8 cellular contexts compared by ENCODE assay signal in the genomic region with DNA sequence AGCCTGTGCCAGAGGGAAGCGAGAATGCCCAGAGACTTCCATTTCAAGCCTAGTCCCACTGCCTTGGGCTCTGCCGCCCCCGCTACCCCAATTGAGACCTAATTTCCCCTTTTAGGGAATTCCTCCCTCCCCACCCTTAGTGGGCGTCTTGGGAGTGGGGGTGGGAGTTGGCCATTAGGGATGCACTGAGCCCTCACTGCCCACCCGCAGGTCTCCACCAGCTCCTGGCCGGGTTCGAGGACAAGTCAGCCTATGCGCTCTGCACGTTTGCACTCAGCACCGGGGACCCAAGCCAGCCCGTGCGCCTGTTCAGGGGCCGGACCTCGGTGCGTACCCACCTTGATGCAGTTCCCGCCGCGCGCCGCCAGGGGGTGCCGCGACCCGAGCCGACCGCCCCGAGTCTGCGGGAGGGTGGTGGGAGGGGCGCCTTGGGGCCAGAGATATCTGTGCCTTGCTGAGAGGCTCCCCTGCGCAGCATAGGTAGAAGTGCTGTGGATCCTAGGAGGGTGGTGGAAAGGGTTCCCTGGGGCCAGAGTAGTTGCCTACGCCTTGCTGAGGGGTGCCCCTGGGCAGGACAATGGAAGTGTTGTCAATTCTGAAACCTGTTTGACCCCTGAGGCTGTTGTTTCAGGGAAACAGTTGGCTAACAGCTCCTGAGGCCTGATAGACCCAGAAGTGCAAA. TPM values are rescaled to one million over a fixed set of nuclear protein-coding genes. Genes with fewer than 3 reads are reported as not detected.
DNase-seq lines count a peak whose midpoint lies in the region; ATAC-seq and TF ChIP-seq lines count a peak whose summit lies in the region.

No MANE protein-coding gene starts in this region.

- no peaks in the 10 kb centered on the region for H3K27me3 ChIP-seq in CD4-positive, alpha-beta T cell (ENCODE audit: control insufficient read depth, insufficient read depth, low read length)
- H3K27me3 ChIP-seq in neuronal stem cell (ENCODE audit: control insufficient read depth in 3 of 3, insufficient read depth in 3 of 3, low read depth in 1 of 3, low read length in 3 of 3) (no peaks in the 10 kb centered on the region), tibial artery (no peaks in the 10 kb centered on the region)

- no peak overlapping the region for H2AFZ ChIP-seq in neuronal stem cell (ENCODE audit: low read length)

- H3K27ac ChIP-seq in CD4-positive, alpha-beta T cell (ENCODE audit: low read depth, low read length) = no peak overlapping the region
- H3K27ac ChIP-seq in neuronal stem cell (replicated peaks; ENCODE audit: low read length) = no peak overlapping the region
- no peak overlapping the region for H3K27ac ChIP-seq in tibial artery

- no peak overlapping the region for H2BK12ac ChIP-seq in neuronal stem cell (ENCODE audit: low read length)

- TF ChIP-seq CTCF in CD4-positive, alpha-beta T cell (IDR thresholded peaks at IDR 0.05) = peak; percentile 97
- TF ChIP-seq CTCF in epithelial cell of proximal tubule (conservative IDR thresholded peaks at IDR 0.05; ENCODE audit: low read depth, low read length) (peak; percentile 82), tibial artery (IDR thresholded peaks at IDR 0.05) (peak; percentile 55 to 82)

- CTCF ChIA-PET in CD4-positive, alpha-beta T cell (lab: Charles Lee) = interaction anchor here (0.6 to 1.3 kb wide), 6 partner anchors 9 to 1780 kb away, joined by 3 to 4 read pairs (median 4); a partner anchor contains a TSS
- CTCF ChIA-PET in activated CD8-positive, alpha-beta memory T cell treated with anti-CD3 and anti-CD28 coated beads, Interleukin-2, amount 10 ng/mL, durations not matched to agents 7 days and 5 days (lab: Charles Lee) = interaction anchor here (0.7 to 2.1 kb wide), 16 partner anchors 8 to 165 kb away, joined by 3 to 21 read pairs (median 4); a partner anchor contains a TSS

- H3K79me1 ChIP-seq in neuronal stem cell (ENCODE audit: low read depth, low read length) = peaks cover 1% of the 10 kb centered on the region

- no peak overlapping the region for H2BK5ac ChIP-seq in neuronal stem cell (ENCODE audit: low read length)

- H3K9me3 ChIP-seq in CD4-positive, alpha-beta T cell (ENCODE audit: control insufficient read depth, low read length) = no peaks in the 10 kb centered on the region
- H3K9me3 ChIP-seq in neuronal stem cell (replicated peaks in 1 of 2; ENCODE audit: control insufficient read depth in 2 of 2, insufficient read depth in 1 of 2, low read depth in 1 of 2, low read length in 2 of 2) (no peaks in the 10 kb centered on the region), tibial artery (no peaks in the 10 kb centered on the region)

- no peak overlapping the region for H3K14ac ChIP-seq in neuronal stem cell (ENCODE audit: low read length)

- H4K8ac ChIP-seq in neuronal stem cell (ENCODE audit: low read depth, low read length) = no peak overlapping the region

- H2BK15ac ChIP-seq in neuronal stem cell (ENCODE audit: low read length) = no peak overlapping the region

- H3K4me1 ChIP-seq in neuronal stem cell (ENCODE audit: control insufficient read depth in 2 of 2, insufficient read depth in 1 of 2, low read depth in 1 of 2, low read length in 2 of 2) (peaks cover 2 to 3% of the 10 kb centered on the region in 2 donors), tibial artery (peaks cover 0 to 9% (median 5%) of the 10 kb centered on the region in 4 donors)

- no CpG with 5 or more reads among the region's 30 CpGs for WGBS in neuronal stem cell (ENCODE audit: extremely low coverage in 2 of 2, insufficient read length in 2 of 2, insufficient replicate concordance in 1 of 2), 2 donors

- H3K4me3 ChIP-seq in epithelial cell of proximal tubule (ENCODE audit: low read depth, low read length) (no peak overlapping the region), neuronal stem cell (ENCODE audit: low read length in 2 of 2) (no peak overlapping the region), tibial artery (no peak overlapping the region)

- no peak overlapping the region for H3K4ac ChIP-seq in neuronal stem cell (ENCODE audit: low read length)

- no peak overlapping the region for H3K4me3 Mint-ChIP-seq in CD4-positive, alpha-beta T cell
- H3K4me3 Mint-ChIP-seq in activated CD8-positive, alpha-beta memory T cell treated with anti-CD3 and anti-CD28 coated beads, Interleukin-2, amount 10 ng/mL, durations not matched to agents 7 days and 5 days = no peak overlapping the region

- no peak overlapping the region for H4K91ac ChIP-seq in neuronal stem cell (ENCODE audit: low read depth, low read length, poor library complexity)

- H2BK120ac ChIP-seq in neuronal stem cell (ENCODE audit: low read depth, low read length) = no peak overlapping the region

- H3K4me1 Mint-ChIP-seq in CD4-positive, alpha-beta T cell (ENCODE audit: low read depth) = peaks cover 11% of the 10 kb centered on the region
- peaks cover 11% of the 10 kb centered on the region for H3K4me1 Mint-ChIP-seq in activated CD8-positive, alpha-beta memory T cell treated with anti-CD3 and anti-CD28 coated beads, Interleukin-2, amount 10 ng/mL, durations not matched to agents 7 days and 5 days

- peak; percentile 69 for ATAC-seq in CD4-positive, alpha-beta T cell (ENCODE audit: poor library complexity)
- ATAC-seq in GM21390 (IDR thresholded peaks at IDR 0.05; ENCODE audit: unreplicated experiment) = peak; percentile 71
- ATAC-seq in activated CD8-positive, alpha-beta memory T cell treated with anti-CD3 and anti-CD28 coated beads, Interleukin-2, amount 10 ng/mL, durations not matched to agents 7 days and 5 days = peak; percentile 94

- H3K36me3 Mint-ChIP-seq in CD4-positive, alpha-beta T cell (ENCODE audit: low read depth) = peaks cover 41% of the 10 kb centered on the region
- peaks cover 10% of the 10 kb centered on the region for H3K36me3 Mint-ChIP-seq in activated CD8-positive, alpha-beta memory T cell treated with anti-CD3 and anti-CD28 coated beads, Interleukin-2, amount 10 ng/mL, durations not matched to agents 7 days and 5 days

- peak; percentile 46 to 79 (median 69) for DNase-seq in CD4-positive, alpha-beta T cell
- DNase-seq in NCI-H2227 (lab: John Stamatoyannopoulos, UW; ENCODE audit: unreplicated experiment) (peak; percentile 70), epithelial cell of proximal tubule (ENCODE audit: low read depth) (no peak), neuronal stem cell (ENCODE audit: low spot score) (peak; percentile 52), tibial artery (no peak), GOT3 (lab: John Stamatoyannopoulos, UW) (no peak)
- DNase-seq in activated CD8-positive, alpha-beta memory T cell treated with anti-CD3 and anti-CD28 coated beads, Interleukin-2, amount 10 ng/mL, durations not matched to agents 7 days and 5 days = peak; percentile 82

- intact Hi-C loops in CD4-positive, alpha-beta T cell (cut with DNase I, micrococcal nuclease) = loop anchor here (1.0 to 10.0 kb wide), 2 partner anchors 98 to 164 kb away; no protein-coding TSS in a partner anchor
- intact Hi-C loops in tibial artery (cut with DNase I; ENCODE audit: low total_unique reads) = no loop called here

- H3K27me3 Mint-ChIP-seq in CD4-positive, alpha-beta T cell = no peaks in the 10 kb centered on the region
- H3K27me3 Mint-ChIP-seq in activated CD8-positive, alpha-beta memory T cell treated with anti-CD3 and anti-CD28 coated beads, Interleukin-2, amount 10 ng/mL, durations not matched to agents 7 days and 5 days = no peaks in the 10 kb centered on the region

- H3K18ac ChIP-seq in neuronal stem cell (ENCODE audit: low read length) = no peak overlapping the region

- POLR2A ChIA-PET in CD4-positive, alpha-beta T cell (lab: Charles Lee) = no interaction called here

- no peak overlapping the region for H2AK5ac ChIP-seq in neuronal stem cell (ENCODE audit: low read depth, low read length)

- no peak overlapping the region for H3K9ac ChIP-seq in neuronal stem cell (ENCODE audit: low read depth, low read length, poor library complexity)

- H3K36me3 ChIP-seq in neuronal stem cell (replicated peaks in 1 of 2; ENCODE audit: control insufficient read depth in 2 of 2, insufficient read depth in 2 of 2, low read length in 2 of 2) (peaks cover 22 to 77% of the 10 kb centered on the region in 2 donors), tibial artery (peaks cover 37 to 80% (median 46%) of the 10 kb centered on the region in 3 donors)

- no peak overlapping the region for H3K27ac Mint-ChIP-seq in CD4-positive, alpha-beta T cell
- H3K27ac Mint-ChIP-seq in activated CD8-positive, alpha-beta memory T cell treated with anti-CD3 and anti-CD28 coated beads, Interleukin-2, amount 10 ng/mL, durations not matched to agents 7 days and 5 days = no peak overlapping the region

- no peak overlapping the region for H3K4me2 ChIP-seq in neuronal stem cell (ENCODE audit: insufficient read depth, low read length, poor library complexity, severe bottlenecking)

- no peak overlapping the region for H3K23ac ChIP-seq in neuronal stem cell (ENCODE audit: low read depth, low read length, poor library complexity)

- no peaks in the 10 kb centered on the region for H3K9me3 Mint-ChIP-seq in CD4-positive, alpha-beta T cell
- H3K9me3 Mint-ChIP-seq in activated CD8-positive, alpha-beta memory T cell treated with anti-CD3 and anti-CD28 coated beads, Interleukin-2, amount 10 ng/mL, durations not matched to agents 7 days and 5 days (ENCODE audit: low read depth) = no peaks in the 10 kb centered on the region

RNA-seq across cellular contexts. Expression of a gene that starts 9.2 kb away (rescaled TPM):
- total RNA-seq in CD4-positive, alpha-beta T cell = 10 to 100 TPM; 17.8 to 19.5 TPM
- total RNA-seq in activated CD8-positive, alpha-beta memory T cell treated with anti-CD3 and anti-CD28 coated beads, Interleukin-2, amount 10 ng/mL, durations not matched to agents 7 days and 5 days = 10 to 100 TPM; 51.9 to 71.7 TPM
- total RNA-seq in epithelial cell of proximal tubule = 68.3 and 106 TPM in 2 replicates
- 31.8 TPM for polyA plus RNA-seq in neuronal stem cell (2013, experiment 1 of 2)
- polyA plus RNA-seq in neuronal stem cell (2013, experiment 2 of 2) = 32.2 TPM

RNA-seq across cellular contexts. Expression of a gene that starts 14.0 kb away (rescaled TPM):
- total RNA-seq in CD4-positive, alpha-beta T cell = 10 to 100 TPM; 40.7 to 43.4 TPM
- total RNA-seq in activated CD8-positive, alpha-beta memory T cell treated with anti-CD3 and anti-CD28 coated beads, Interleukin-2, amount 10 ng/mL, durations not matched to agents 7 days and 5 days = 10 to 100 TPM; 63.6 to 63.7 TPM
- total RNA-seq in epithelial cell of proximal tubule = 63.5 and 80.7 TPM in 2 replicates
- polyA plus RNA-seq in neuronal stem cell (2013, experiment 1 of 2) = 29.3 TPM
- 30.0 TPM for polyA plus RNA-seq in neuronal stem cell (2013, experiment 2 of 2)

RNA-seq across cellular contexts. Expression of a gene that starts 20.5 kb away (rescaled TPM):
- under 1 TPM; 0.08 to 0.60 TPM for total RNA-seq in CD4-positive, alpha-beta T cell
- total RNA-seq in activated CD8-positive, alpha-beta memory T cell treated with anti-CD3 and anti-CD28 coated beads, Interleukin-2, amount 10 ng/mL, durations not matched to agents 7 days and 5 days = 1 to 10 TPM; 5.4 to 6.0 TPM
- total RNA-seq in epithelial cell of proximal tubule = 3.6 and 5.1 TPM in 2 replicates
- 4.0 TPM for polyA plus RNA-seq in neuronal stem cell (2013, experiment 1 of 2)
- 3.9 TPM for polyA plus RNA-seq in neuronal stem cell (2013, experiment 2 of 2)

RNA-seq across cellular contexts. Expression of a gene that starts 45.1 kb away (rescaled TPM):
- total RNA-seq in CD4-positive, alpha-beta T cell = 10 to 100 TPM; 22.2 to 22.4 TPM
- under 1 TPM; 0.41 to 0.70 TPM for total RNA-seq in activated CD8-positive, alpha-beta memory T cell treated with anti-CD3 and anti-CD28 coated beads, Interleukin-2, amount 10 ng/mL, durations not matched to agents 7 days and 5 days
- 3.1 and 15.8 TPM in 2 replicates for total RNA-seq in epithelial cell of proximal tubule
- polyA plus RNA-seq in neuronal stem cell (2013, experiment 1 of 2) = 8.4 TPM
- polyA plus RNA-seq in neuronal stem cell (2013, experiment 2 of 2) = 8.7 TPM

RNA-seq across cellular contexts. Expression of a gene that starts 58.8 kb away (rescaled TPM):
- 10 to 100 TPM; 37.9 to 38.7 TPM for total RNA-seq in CD4-positive, alpha-beta T cell
- total RNA-seq in activated CD8-positive, alpha-beta memory T cell treated with anti-CD3 and anti-CD28 coated beads, Interleukin-2, amount 10 ng/mL, durations not matched to agents 7 days and 5 days = 10 to 100 TPM; 17.0 to 23.6 TPM
- 15.3 and 21.8 TPM in 2 replicates for total RNA-seq in epithelial cell of proximal tubule
- 6.6 TPM for polyA plus RNA-seq in neuronal stem cell (2013, experiment 1 of 2)
- 6.4 TPM for polyA plus RNA-seq in neuronal stem cell (2013, experiment 2 of 2)

Comparison
In these comparisons a context has a peak if more than half of its experiments do, and no peak if none do; other contexts are left out.
1. DNase-seq: peak in CD4-positive, alpha-beta T cell (10 of 10), NCI-H2227 (single experiment), activated CD8-positive, alpha-beta memory T cell treated with anti-CD3 and anti-CD28 coated beads, Interleukin-2, amount 10 ng/mL, durations not matched to agents 7 days and 5 days (single experiment) and neuronal stem cell (single experiment); none in epithelial cell of proximal tubule (single experiment), tibial artery (0 of 2) and GOT3 (single experiment).
2. Peak in every context shown above with its lines, with median percentiles within 50 percentile points of each other: ATAC-seq and CTCF ChIP-seq.